Comparison of ENCODE assay signal across 1 cellular context in the genomic region with DNA sequence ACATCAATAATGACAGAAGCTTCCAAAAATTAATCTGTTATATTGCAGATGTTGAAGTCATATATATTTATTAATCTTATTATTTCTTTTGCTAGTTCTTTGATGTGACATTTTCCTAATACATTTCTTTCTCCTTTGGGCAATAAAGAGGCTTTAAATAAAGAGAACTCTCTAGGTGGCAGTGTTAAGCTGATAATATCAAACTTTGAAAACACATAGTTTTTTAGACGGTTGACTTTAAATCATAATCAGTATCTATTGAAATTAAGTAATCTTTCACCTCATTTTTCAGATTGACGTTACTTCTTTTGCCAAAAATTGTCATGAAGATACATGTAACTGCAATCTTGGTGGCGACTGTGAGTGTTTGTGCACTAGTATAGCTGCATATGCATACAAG.
TF ChIP-seq lines count a peak whose summit lies in the region.

No MANE protein-coding gene starts in this region.

TF ChIP-seq in HepG2, 621 proteins besides CTCF, POLR2A, EP300 and RAD21 (continued from another document):
- TF ChIP-seq, protein P1, sequence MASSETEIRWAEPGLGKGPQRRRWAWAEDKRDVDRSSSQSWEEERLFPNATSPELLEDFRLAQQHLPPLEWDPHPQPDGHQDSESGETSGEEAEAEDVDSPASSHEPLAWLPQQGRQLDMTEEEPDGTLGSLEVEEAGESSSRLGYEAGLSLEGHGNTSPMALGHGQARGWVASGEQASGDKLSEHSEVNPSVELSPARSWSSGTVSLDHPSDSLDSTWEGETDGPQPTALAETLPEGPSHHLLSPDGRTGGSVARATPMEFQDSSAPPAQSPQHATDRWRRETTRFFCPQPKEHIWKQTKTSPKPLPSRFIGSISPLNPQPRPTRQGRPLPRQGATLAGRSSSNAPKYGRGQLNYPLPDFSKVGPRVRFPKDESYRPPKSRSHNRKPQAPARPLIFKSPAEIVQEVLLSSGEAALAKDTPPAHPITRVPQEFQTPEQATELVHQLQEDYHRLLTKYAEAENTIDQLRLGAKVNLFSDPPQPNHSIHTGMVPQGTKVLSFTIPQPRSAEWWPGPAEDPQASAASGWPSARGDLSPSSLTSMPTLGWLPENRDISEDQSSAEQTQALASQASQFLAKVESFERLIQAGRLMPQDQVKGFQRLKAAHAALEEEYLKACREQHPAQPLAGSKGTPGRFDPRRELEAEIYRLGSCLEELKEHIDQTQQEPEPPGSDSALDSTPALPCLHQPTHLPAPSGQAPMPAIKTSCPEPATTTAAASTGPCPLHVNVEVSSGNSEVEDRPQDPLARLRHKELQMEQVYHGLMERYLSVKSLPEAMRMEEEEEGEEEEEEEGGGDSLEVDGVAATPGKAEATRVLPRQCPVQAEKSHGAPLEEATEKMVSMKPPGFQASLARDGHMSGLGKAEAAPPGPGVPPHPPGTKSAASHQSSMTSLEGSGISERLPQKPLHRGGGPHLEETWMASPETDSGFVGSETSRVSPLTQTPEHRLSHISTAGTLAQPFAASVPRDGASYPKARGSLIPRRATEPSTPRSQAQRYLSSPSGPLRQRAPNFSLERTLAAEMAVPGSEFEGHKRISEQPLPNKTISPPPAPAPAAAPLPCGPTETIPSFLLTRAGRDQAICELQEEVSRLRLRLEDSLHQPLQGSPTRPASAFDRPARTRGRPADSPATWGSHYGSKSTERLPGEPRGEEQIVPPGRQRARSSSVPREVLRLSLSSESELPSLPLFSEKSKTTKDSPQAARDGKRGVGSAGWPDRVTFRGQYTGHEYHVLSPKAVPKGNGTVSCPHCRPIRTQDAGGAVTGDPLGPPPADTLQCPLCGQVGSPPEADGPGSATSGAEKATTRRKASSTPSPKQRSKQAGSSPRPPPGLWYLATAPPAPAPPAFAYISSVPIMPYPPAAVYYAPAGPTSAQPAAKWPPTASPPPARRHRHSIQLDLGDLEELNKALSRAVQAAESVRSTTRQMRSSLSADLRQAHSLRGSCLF (CRISPR knock-in tag; IDR thresholded peaks at IDR 0.05; ENCODE audit: borderline replicate concordance) = no peak
- no peak for TF ChIP-seq CENPX (CRISPR knock-in tag; IDR thresholded peaks at IDR 0.05)
